1 cellular context compared by ENCODE assay signal in genomic region chr7:144256112-144256511, GRCh38.
TF ChIP-seq lines count a peak whose summit lies in the region.

No MANE protein-coding gene starts in this region.

TF ChIP-seq in K562, 482 proteins besides CTCF, POLR2A, EP300 and RAD21 (continues in another document):
- TF ChIP-seq KLF13 (tag; IDR thresholded peaks at IDR 0.05; ENCODE audit: borderline replicate concordance, low read depth), result no peak
- TF ChIP-seq HNRNPH1 (optimal IDR thresholded peaks at IDR 0.05; ENCODE audit: low read depth, low read length), result no peak
- no peak for TF ChIP-seq POLR2AphosphoS5 (IDR thresholded peaks at IDR 0.05; ENCODE audit: control insufficient read depth, insufficient read depth, low read depth, low read length)
- TF ChIP-seq RAD51 (IDR thresholded peaks at IDR 0.05; ENCODE audit: borderline replicate concordance, low read depth), result no peak
- TF ChIP-seq DIDO1 (tag; IDR thresholded peaks at IDR 0.05; ENCODE audit: low read depth), result no peak
- TF ChIP-seq KLF16 (IDR thresholded peaks at IDR 0.05), result no peak
- no peak for TF ChIP-seq DMBX1 (CRISPR knock-in tag; IDR thresholded peaks at IDR 0.05; ENCODE audit: borderline replicate concordance)
- no peak for TF ChIP-seq ZNF318 (IDR thresholded peaks at IDR 0.05; ENCODE audit: borderline replicate concordance in 1 of 2, low read depth in 1 of 2)
- no peak for TF ChIP-seq ESRRA (IDR thresholded peaks at IDR 0.05; ENCODE audit: borderline replicate concordance, low read depth)
- no peak for TF ChIP-seq ZNF134 (CRISPR knock-in tag; conservative IDR thresholded peaks at IDR 0.05)
- no peak for TF ChIP-seq ARID4B (CRISPR knock-in tag; IDR thresholded peaks at IDR 0.05)
- TF ChIP-seq ZNF695 (CRISPR knock-in tag; IDR thresholded peaks at IDR 0.05), result no peak
- TF ChIP-seq ETV1 (tag; conservative IDR thresholded peaks at IDR 0.05; ENCODE audit: low read depth), result peak; percentile 67
- no peak for TF ChIP-seq TRIM25 (IDR thresholded peaks at IDR 0.05; ENCODE audit: borderline replicate concordance)
- no peak for TF ChIP-seq ZBTB17 (CRISPR knock-in tag; IDR thresholded peaks at IDR 0.05)
- no peak for TF ChIP-seq GABPB2 (CRISPR knock-in tag; conservative IDR thresholded peaks at IDR 0.05)
- TF ChIP-seq FOXJ3 (CRISPR knock-in tag; IDR thresholded peaks at IDR 0.05), result no peak
- no peak for TF ChIP-seq ZNF639 (CRISPR knock-in tag; conservative IDR thresholded peaks at IDR 0.05 in 1 of 2, IDR thresholded peaks at IDR 0.05 in 1 of 2)
- no peak for TF ChIP-seq ZNF561 (CRISPR knock-in tag; conservative IDR thresholded peaks at IDR 0.05)
- TF ChIP-seq KAT2B (IDR thresholded peaks at IDR 0.05; ENCODE audit: low read depth, low read length), result no peak
- TF ChIP-seq ZBTB2 (IDR thresholded peaks at IDR 0.05), result no peak
- no peak for TF ChIP-seq ARID1B (IDR thresholded peaks at IDR 0.05)
- TF ChIP-seq ZNF717 (CRISPR knock-in tag; IDR thresholded peaks at IDR 0.05), result no peak
- no peak for TF ChIP-seq KAT7 (CRISPR knock-in tag; IDR thresholded peaks at IDR 0.05; ENCODE audit: borderline replicate concordance)
- TF ChIP-seq E4F1 (CRISPR knock-in tag; IDR thresholded peaks at IDR 0.05; ENCODE audit: borderline replicate concordance), result no peak
- TF ChIP-seq CXXC5 (CRISPR knock-in tag; IDR thresholded peaks at IDR 0.05), result no peak
- no peak for TF ChIP-seq TCF3 (CRISPR knock-in tag; IDR thresholded peaks at IDR 0.05)
- no peak for TF ChIP-seq MECOM (CRISPR knock-in tag; IDR thresholded peaks at IDR 0.05)
- no peak for TF ChIP-seq EHMT2 (IDR thresholded peaks at IDR 0.05)
- TF ChIP-seq SAFB (IDR thresholded peaks at IDR 0.05; ENCODE audit: borderline replicate concordance, low read depth, low read length), result no peak
- no peak for TF ChIP-seq TFAM (CRISPR knock-in tag; conservative IDR thresholded peaks at IDR 0.05)
- TF ChIP-seq ZNF644 (tag; IDR thresholded peaks at IDR 0.05; ENCODE audit: low read depth), result no peak
- peak; percentile 50; the same call in 1 of the 2 replicates for TF ChIP-seq ATF3 (IDR thresholded peaks at IDR 0.05)
- no peak for TF ChIP-seq ATF3 (CRISPR knock-in tag; conservative IDR thresholded peaks at IDR 0.05)
- no peak for TF ChIP-seq USF2 (CRISPR knock-in tag; IDR thresholded peaks at IDR 0.05)
- TF ChIP-seq ZNF197 (CRISPR knock-in tag; IDR thresholded peaks at IDR 0.05; ENCODE audit: low read depth), result no peak
- no peak for TF ChIP-seq PYGO2 (tag; IDR thresholded peaks at IDR 0.05)
- TF ChIP-seq CREBBP (IDR thresholded peaks at IDR 0.05; ENCODE audit: low read depth, low read length), result no peak
- TF ChIP-seq SNIP1 (IDR thresholded peaks at IDR 0.05; ENCODE audit: low read depth), result no peak
